ENCODE assay signal across 19 cellular contexts in genomic region chr7:121212031-121212430, GRCh38.
"Had no signal": no experiment of that assay in that cellular context is flagged by ENCODE, and none has a peak within 500 bp of the region (broad histone marks: within the 10 kb centered on the region; RNA-seq: fewer than 3 reads in every experiment).

No MANE protein-coding gene starts in this region.

- H3K4me3 ChIP-seq: esophagus muscularis mucosa, heart right ventricle, neural progenitor cell, ovary, right atrium auricular region, sigmoid colon, skin epidermis, testis, tibial nerve had no signal

- H3K9me3 ChIP-seq: esophagus muscularis mucosa, heart right ventricle, ovary, right atrium auricular region, sigmoid colon, testis, tibial nerve had no signal

- H3K4me1 ChIP-seq: neural progenitor cell, right atrium auricular region, testis, tibial nerve had no signal

- H3K27me3 ChIP-seq: esophagus muscularis mucosa, heart right ventricle, neural progenitor cell, ovary, right atrium auricular region, sigmoid colon, testis, tibial nerve had no signal

- H3K27ac ChIP-seq: epithelial cell of prostate, esophagus muscularis mucosa, heart right ventricle, neural progenitor cell, ovary, right atrium auricular region, sigmoid colon, skin epidermis, testis, tibial nerve had no signal

- H3K36me3 ChIP-seq: esophagus muscularis mucosa, heart right ventricle, neural progenitor cell, ovary, right atrium auricular region, sigmoid colon, tibial nerve had no signal

- H3K4me2 ChIP-seq: neural progenitor cell had no signal

- DNase-seq: cerebellar nuclear complex; effector memory CD8-positive, alpha-beta T cell; foreskin melanocyte; heart right ventricle; islet precursor cell; mammary epithelial cell; nucleus accumbens; ovary; sigmoid colon; stimulated activated CD4-positive, alpha-beta T cell treated with anti-CD3 and anti-CD28 coated beads, Interleukin-2, amount 100 ng/mL, for 24 hours; stimulated activated CD4-positive, alpha-beta T cell treated with anti-CD3 and anti-CD28 coated beads, Interleukin-4, amount 100 ng/mL, for 4 hours; stimulated activated naive CD8-positive, alpha-beta T cell treated with anti-CD3 and anti-CD28 coated beads, Interleukin-15, Interleukin-2, amounts not matched to agents 100 U/mL and 50 U/mL, for 24 hours had no signal

- H2AFZ ChIP-seq: neural progenitor cell had no signal
